In the genomic region with DNA sequence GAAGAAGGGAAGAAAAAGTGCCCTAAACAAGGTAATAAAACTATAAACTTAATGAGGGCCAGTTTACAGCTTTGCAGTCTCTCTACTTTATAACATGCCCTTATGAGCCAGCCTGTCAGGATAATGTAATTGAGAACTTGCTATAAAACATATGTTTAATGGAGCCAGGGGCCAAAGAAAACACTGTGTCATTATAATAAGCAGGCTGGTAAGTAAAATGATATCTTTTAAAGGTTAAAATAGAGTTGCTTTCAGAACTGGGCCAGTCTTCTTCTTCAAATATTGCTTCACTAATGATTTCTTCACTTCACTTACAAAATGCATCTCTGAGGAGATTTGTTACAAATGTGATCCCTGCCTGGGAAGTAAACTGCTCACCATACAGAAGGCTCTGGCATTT, we compare ENCODE assay signal across 1 cellular context.
TF ChIP-seq lines count a peak whose summit lies in the region.

No MANE protein-coding gene starts in this region.

TF ChIP-seq in HEK293, 187 proteins besides CTCF, POLR2A, EP300 and RAD21 (continued from another document):
- TF ChIP-seq ZNF654 (tag by site-specific recombination; IDR thresholded peaks at IDR 0.05; ENCODE audit: low read depth) (peak; percentile 3; the same call in 1 of the 2 replicates), ZNF121 (tag by site-specific recombination; IDR thresholded peaks at IDR 0.05) (peak; percentile 56; the same call in 1 of the 2 replicates), ZSCAN30 (tag by site-specific recombination; IDR thresholded peaks at IDR 0.05) (peak; percentile 98), GLIS1 (tag by site-specific recombination; IDR thresholded peaks at IDR 0.05) (peak; percentile 14; the same call in 1 of the 2 replicates), ZXDB (tag by site-specific recombination; IDR thresholded peaks at IDR 0.05) (peak; percentile 79), ZNF549 (tag by site-specific recombination; IDR thresholded peaks at IDR 0.05) (peak; percentile 53; the same call in 1 of the 2 replicates), ZNF184 (tag by site-specific recombination; IDR thresholded peaks at IDR 0.05) (peak; percentile 80), ZEB2 (tag by site-specific recombination; IDR thresholded peaks at IDR 0.05) (peak; percentile 80), ZNF175 (tag by site-specific recombination; IDR thresholded peaks at IDR 0.05) (no peak), ZNF324 (tag by site-specific recombination; IDR thresholded peaks at IDR 0.05) (peak; percentile 42; the same call in 1 of the 2 replicates), TRIM28 (IDR thresholded peaks at IDR 0.05; ENCODE audit: borderline replicate concordance, low read length) (peak; percentile 85), IKZF3 (tag by site-specific recombination; IDR thresholded peaks at IDR 0.05) (peak; percentile 98), OSR2 (tag by site-specific recombination; IDR thresholded peaks at IDR 0.05) (peak; percentile 95), ZNF830 (tag by site-specific recombination; IDR thresholded peaks at IDR 0.05; ENCODE audit: low read depth) (0 out of 2 replicates have a peak, but pooled peaks have one; percentile 5), ZFP69B (tag by site-specific recombination; IDR thresholded peaks at IDR 0.05) (no peak), SP7 (tag by site-specific recombination; IDR thresholded peaks at IDR 0.05) (peak; percentile 97), TCF7L2 (IDR thresholded peaks at IDR 0.05; ENCODE audit: borderline replicate concordance, low read depth, low read length) (peak; percentile 98), KLF16 (tag by site-specific recombination; IDR thresholded peaks at IDR 0.05) (peak; percentile 61; the same call in 1 of the 2 replicates), ZNF596 (tag by site-specific recombination; IDR thresholded peaks at IDR 0.05) (peak; percentile 90), MYNN (tag by site-specific recombination; IDR thresholded peaks at IDR 0.05; ENCODE audit: borderline replicate concordance) (peak; percentile 52; the same call in 1 of the 2 replicates), ZNF558 (tag by site-specific recombination; IDR thresholded peaks at IDR 0.05) (peak; percentile 70; the same call in 1 of the 2 replicates), ZFP3 (tag by site-specific recombination; IDR thresholded peaks at IDR 0.05; ENCODE audit: low read depth) (0 out of 2 replicates have a peak, but pooled peaks have one; percentile 43), OVOL3 (tag by site-specific recombination; IDR thresholded peaks at IDR 0.05) (peak; percentile 89), ZNF629 (tag by site-specific recombination; IDR thresholded peaks at IDR 0.05) (peak; percentile 59), SCRT1 (tag by site-specific recombination; IDR thresholded peaks at IDR 0.05; ENCODE audit: borderline replicate concordance) (0 out of 2 replicates have a peak, but pooled peaks have one; percentile 64)
- TF ChIP-seq, protein P1, sequence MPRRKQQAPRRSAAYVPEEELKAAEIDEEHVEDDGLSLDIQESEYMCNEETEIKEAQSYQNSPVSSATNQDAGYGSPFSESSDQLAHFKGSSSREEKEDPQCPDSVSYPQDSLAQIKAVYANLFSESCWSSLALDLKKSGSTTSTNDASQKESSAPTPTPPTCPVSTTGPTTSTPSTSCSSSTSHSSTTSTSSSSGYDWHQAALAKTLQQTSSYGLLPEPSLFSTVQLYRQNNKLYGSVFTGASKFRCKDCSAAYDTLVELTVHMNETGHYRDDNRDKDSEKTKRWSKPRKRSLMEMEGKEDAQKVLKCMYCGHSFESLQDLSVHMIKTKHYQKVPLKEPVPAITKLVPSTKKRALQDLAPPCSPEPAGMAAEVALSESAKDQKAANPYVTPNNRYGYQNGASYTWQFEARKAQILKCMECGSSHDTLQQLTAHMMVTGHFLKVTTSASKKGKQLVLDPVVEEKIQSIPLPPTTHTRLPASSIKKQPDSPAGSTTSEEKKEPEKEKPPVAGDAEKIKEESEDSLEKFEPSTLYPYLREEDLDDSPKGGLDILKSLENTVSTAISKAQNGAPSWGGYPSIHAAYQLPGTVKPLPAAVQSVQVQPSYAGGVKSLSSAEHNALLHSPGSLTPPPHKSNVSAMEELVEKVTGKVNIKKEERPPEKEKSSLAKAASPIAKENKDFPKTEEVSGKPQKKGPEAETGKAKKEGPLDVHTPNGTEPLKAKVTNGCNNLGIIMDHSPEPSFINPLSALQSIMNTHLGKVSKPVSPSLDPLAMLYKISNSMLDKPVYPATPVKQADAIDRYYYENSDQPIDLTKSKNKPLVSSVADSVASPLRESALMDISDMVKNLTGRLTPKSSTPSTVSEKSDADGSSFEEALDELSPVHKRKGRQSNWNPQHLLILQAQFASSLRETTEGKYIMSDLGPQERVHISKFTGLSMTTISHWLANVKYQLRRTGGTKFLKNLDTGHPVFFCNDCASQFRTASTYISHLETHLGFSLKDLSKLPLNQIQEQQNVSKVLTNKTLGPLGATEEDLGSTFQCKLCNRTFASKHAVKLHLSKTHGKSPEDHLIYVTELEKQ (tag by site-specific recombination; IDR thresholded peaks at IDR 0.05; ENCODE audit: borderline replicate concordance) = peak; percentile 93
- TF ChIP-seq, protein P2, sequence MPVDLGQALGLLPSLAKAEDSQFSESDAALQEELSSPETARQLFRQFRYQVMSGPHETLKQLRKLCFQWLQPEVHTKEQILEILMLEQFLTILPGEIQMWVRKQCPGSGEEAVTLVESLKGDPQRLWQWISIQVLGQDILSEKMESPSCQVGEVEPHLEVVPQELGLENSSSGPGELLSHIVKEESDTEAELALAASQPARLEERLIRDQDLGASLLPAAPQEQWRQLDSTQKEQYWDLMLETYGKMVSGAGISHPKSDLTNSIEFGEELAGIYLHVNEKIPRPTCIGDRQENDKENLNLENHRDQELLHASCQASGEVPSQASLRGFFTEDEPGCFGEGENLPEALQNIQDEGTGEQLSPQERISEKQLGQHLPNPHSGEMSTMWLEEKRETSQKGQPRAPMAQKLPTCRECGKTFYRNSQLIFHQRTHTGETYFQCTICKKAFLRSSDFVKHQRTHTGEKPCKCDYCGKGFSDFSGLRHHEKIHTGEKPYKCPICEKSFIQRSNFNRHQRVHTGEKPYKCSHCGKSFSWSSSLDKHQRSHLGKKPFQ (tag by site-specific recombination; IDR thresholded peaks at IDR 0.05) = peak; percentile 81
- TF ChIP-seq, protein P3, sequence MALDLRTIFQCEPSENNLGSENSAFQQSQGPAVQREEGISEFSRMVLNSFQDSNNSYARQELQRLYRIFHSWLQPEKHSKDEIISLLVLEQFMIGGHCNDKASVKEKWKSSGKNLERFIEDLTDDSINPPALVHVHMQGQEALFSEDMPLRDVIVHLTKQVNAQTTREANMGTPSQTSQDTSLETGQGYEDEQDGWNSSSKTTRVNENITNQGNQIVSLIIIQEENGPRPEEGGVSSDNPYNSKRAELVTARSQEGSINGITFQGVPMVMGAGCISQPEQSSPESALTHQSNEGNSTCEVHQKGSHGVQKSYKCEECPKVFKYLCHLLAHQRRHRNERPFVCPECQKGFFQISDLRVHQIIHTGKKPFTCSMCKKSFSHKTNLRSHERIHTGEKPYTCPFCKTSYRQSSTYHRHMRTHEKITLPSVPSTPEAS (tag by site-specific recombination; IDR thresholded peaks at IDR 0.05) = 0 out of 2 replicates have a peak, but pooled peaks have one; percentile 37
